Comparison of ENCODE assay signal across 1 cellular context in the genomic region with DNA sequence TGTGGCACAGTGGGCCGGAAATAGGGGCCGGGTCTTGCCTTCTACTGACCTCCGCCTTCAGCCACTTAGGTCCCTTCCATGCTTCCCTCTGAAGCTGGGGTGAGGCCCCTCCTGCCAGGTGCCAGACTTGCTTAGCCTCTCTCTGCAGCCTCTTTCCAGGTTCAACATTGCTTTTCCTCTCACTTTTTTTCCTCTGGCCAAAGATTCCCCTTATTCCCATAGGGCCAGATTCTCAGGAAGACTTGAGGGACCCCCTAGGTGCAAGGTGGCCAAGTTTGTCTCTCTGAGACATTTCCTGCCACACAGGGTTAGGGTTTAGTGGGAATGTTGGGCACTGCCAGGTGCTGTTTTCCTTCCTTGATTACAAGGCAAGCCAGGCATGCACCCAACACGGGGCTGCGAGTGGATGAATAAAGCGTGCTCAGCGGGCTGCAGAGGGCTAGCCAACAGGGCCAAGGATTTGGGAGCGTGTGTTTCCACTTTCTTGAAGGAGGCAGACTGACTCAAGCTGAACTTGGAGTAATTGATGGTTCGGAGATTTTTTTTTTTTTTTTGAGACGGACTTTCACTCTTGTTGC.
TF ChIP-seq lines count a peak whose summit lies in the region.

No MANE protein-coding gene starts in this region.

TF ChIP-seq in H1, 55 proteins besides CTCF, POLR2A, EP300 and RAD21 (continued from another document):
- no peak for TF ChIP-seq CEBPB (IDR thresholded peaks at IDR 0.05; ENCODE audit: low read depth, low read length)
- TF ChIP-seq SIRT6 (IDR thresholded peaks at IDR 0.05; ENCODE audit: low read length) = no peak
- no peak for TF ChIP-seq JUND (IDR thresholded peaks at IDR 0.05; ENCODE audit: low read length)
- TF ChIP-seq KDM1A (IDR thresholded peaks at IDR 0.05; ENCODE audit: borderline replicate concordance, low read length) = no peak
- no peak for TF ChIP-seq BCL11A (IDR thresholded peaks at IDR 0.05; ENCODE audit: low read depth in 2 of 2, low read length in 2 of 2)
- TF ChIP-seq CTBP2 (IDR thresholded peaks at IDR 0.05; ENCODE audit: borderline replicate concordance, insufficient read depth, insufficient read length, low read length) = no peak
- no peak for TF ChIP-seq BACH1 (IDR thresholded peaks at IDR 0.05; ENCODE audit: low read length)
- no peak for TF ChIP-seq PHF8 (conservative IDR thresholded peaks at IDR 0.05; ENCODE audit: low read depth, low read length)
- TF ChIP-seq GTF2F1 (IDR thresholded peaks at IDR 0.05; ENCODE audit: borderline replicate concordance, low read depth, low read length) = no peak
- no peak for TF ChIP-seq EZH2 (IDR thresholded peaks at IDR 0.05; ENCODE audit: low read depth, low read length, severe bottlenecking)
- no peak for TF ChIP-seq BRCA1 (IDR thresholded peaks at IDR 0.05; ENCODE audit: low read depth, low read length)
- TF ChIP-seq ASH2L (IDR thresholded peaks at IDR 0.05; ENCODE audit: low read length) = no peak
- no peak for TF ChIP-seq TEAD4 (IDR thresholded peaks at IDR 0.05; ENCODE audit: low read depth, low read length)
- no peak for TF ChIP-seq FOSL1 (IDR thresholded peaks at IDR 0.05; ENCODE audit: insufficient read depth, low read depth, low read length)
- no peak for TF ChIP-seq SP1 (IDR thresholded peaks at IDR 0.05; ENCODE audit: low read depth, low read length)
- TF ChIP-seq NRF1 (IDR thresholded peaks at IDR 0.05; ENCODE audit: low read depth, low read length) = no peak
